ENCODE assay signal across 9 cellular contexts in the genomic region with DNA sequence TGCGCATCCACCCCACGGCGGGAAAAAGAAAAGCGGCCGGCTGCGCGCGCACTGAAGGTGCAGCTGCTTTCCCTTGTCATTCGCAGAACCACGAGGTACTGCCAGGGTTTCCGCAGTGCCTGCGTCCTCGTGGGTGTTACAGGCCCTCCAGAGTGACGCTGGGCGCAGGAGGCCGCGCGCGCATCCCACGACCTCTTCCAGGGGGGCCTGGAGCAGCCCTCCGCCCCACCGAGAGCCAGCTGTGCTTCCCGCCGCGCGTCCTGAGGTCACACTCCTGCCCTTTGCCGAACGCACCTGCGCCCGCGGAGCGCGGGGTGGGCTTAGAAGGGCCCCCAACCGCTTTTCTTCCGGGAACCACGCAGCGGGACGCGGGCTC. TPM values are rescaled to one million over a fixed set of nuclear protein-coding genes. Genes with fewer than 3 reads are reported as not detected.
DNase-seq lines count a peak whose midpoint lies in the region; ATAC-seq, FAIRE-seq and TF ChIP-seq lines count a peak whose summit lies in the region.
"Had no signal": no experiment of that assay in that cellular context is flagged by ENCODE, and none has a peak within 500 bp of the region (broad histone marks: within the 10 kb centered on the region; RNA-seq: fewer than 3 reads in every experiment).

No MANE protein-coding gene starts in this region.

- intact Hi-C loops in activated B cell treated with CpG ODN at 0.5 μM for 24 hours (cut with micrococcal nuclease) = loop anchor here (1.0 to 10.0 kb wide), 4 partner anchors 51 to 371 kb away; a partner anchor contains a TSS

- no peaks in the 10 kb centered on the region for H3K9me3 Mint-ChIP-seq in activated B cell treated with CpG ODN at 0.5 μM for 24 hours

- CTCF ChIA-PET in activated B cell treated with CpG ODN at 0.5 μM for 24 hours (lab: Charles Lee) = interaction anchor here (0.7 to 1.0 kb wide), 2 partner anchors 82 to 156 kb away, joined by 3 to 5 read pairs; a partner anchor contains a TSS

- peaks cover 36% of the 10 kb centered on the region for H3K4me1 Mint-ChIP-seq in activated B cell treated with CpG ODN at 0.5 μM for 24 hours

- no peak for FAIRE-seq in GM12892 (lab: Jason Lieb, UNC)
- FAIRE-seq in bronchial epithelial cell (lab: Jason Lieb, UNC) = no peak
- FAIRE-seq: colon had no signal

- ATAC-seq in HG02970 (IDR thresholded peaks at IDR 0.05; ENCODE audit: low FRiP score, unreplicated experiment) = peak; percentile 24
- ATAC-seq in activated B cell treated with CpG ODN at 0.5 μM for 24 hours (ENCODE audit: low read depth) = peak; percentile 36
- ATAC-seq in left lobe of liver = peak; percentile 29

- peaks cover 30% of the 10 kb centered on the region for H3K36me3 Mint-ChIP-seq in activated B cell treated with CpG ODN at 0.5 μM for 24 hours (ENCODE audit: low read depth)

- peaks cover 5% of the 10 kb centered on the region for H3K36me3 ChIP-seq in bronchial epithelial cell (ENCODE audit: control insufficient read depth, insufficient read depth, low read length)

- peak overlapping the region; percentile 80 for H3K4me3 Mint-ChIP-seq in activated B cell treated with CpG ODN at 0.5 μM for 24 hours

- H3K4me3 ChIP-seq in bronchial epithelial cell (ENCODE audit: low read depth, low read length) = peak overlapping the region; percentile 80

- TF ChIP-seq CTCF in activated B cell treated with CpG ODN at 0.5 μM for 24 hours (IDR thresholded peaks at IDR 0.05) = no peak
- no peak for TF ChIP-seq CTCF in bronchial epithelial cell (IDR thresholded peaks at IDR 0.05; ENCODE audit: insufficient read depth, low read length, severe bottlenecking)

- peak overlapping the region; percentile 61 for H3K27ac Mint-ChIP-seq in activated B cell treated with CpG ODN at 0.5 μM for 24 hours

- no peak for TF ChIP-seq POLR2A in GM12892 (IDR thresholded peaks at IDR 0.05; ENCODE audit: low read depth, low read length)

- no peaks in the 10 kb centered on the region for H3K27me3 ChIP-seq in bronchial epithelial cell (ENCODE audit: control insufficient read depth, insufficient read depth, low read length)

- POLR2A ChIA-PET in activated B cell treated with CpG ODN at 0.5 μM for 24 hours (lab: Charles Lee) = interaction anchor here (0.7 to 4.2 kb wide), 4 partner anchors 17 to 157 kb away, joined by 3 to 31 read pairs (median 15); a partner anchor contains a TSS

- H3K27me3 Mint-ChIP-seq in activated B cell treated with CpG ODN at 0.5 μM for 24 hours = no peaks in the 10 kb centered on the region

- DNase-seq in GM12892 (ENCODE audit: insufficient read length) = peak; percentile 53
- DNase-seq in activated B cell treated with CpG ODN at 0.5 μM for 24 hours = no peak
- no peak for DNase-seq in bronchial epithelial cell (ENCODE audit: low read depth)
- DNase-seq in left lobe of liver (ENCODE audit: low spot score) = peak; percentile 51
- DNase-seq in stimulated activated CD4-positive, alpha-beta T cell treated with anti-CD3 and anti-CD28 coated beads, Interleukin-4, amount 100 ng/mL, for 1 hour = peak; percentile 66
- no peak for DNase-seq in AML-193 (lab: John Stamatoyannopoulos, UW)
- DNase-seq in KG1 (lab: John Stamatoyannopoulos, UW) = no peak

RNA-seq across cellular contexts. Expression of a gene that starts 0.4 kb away (rescaled TPM):
- 81.6 TPM for polyA plus RNA-seq in GM12892 (2012; ENCODE audit: missing spikeins)
- total RNA-seq in activated B cell treated with CpG ODN at 0.5 μM for 24 hours (47.1 and 49.0 TPM in 2 replicates), bronchial epithelial cell (66.3 and 68.7 TPM in 2 replicates), left lobe of liver (28.6 TPM)

RNA-seq across cellular contexts. Expression of a gene that starts 50.5 kb away (rescaled TPM):
- polyA plus RNA-seq in GM12892 (2012; ENCODE audit: missing spikeins) = 56.4 TPM
- total RNA-seq in activated B cell treated with CpG ODN at 0.5 μM for 24 hours (44.0 and 44.6 TPM in 2 replicates), bronchial epithelial cell (42.4 and 50.8 TPM in 2 replicates), left lobe of liver (12.0 TPM)

RNA-seq across cellular contexts. Expression of a gene that starts 50.6 kb away (rescaled TPM):
- polyA plus RNA-seq in GM12892 (2012; ENCODE audit: missing spikeins) = 103 TPM
- total RNA-seq in activated B cell treated with CpG ODN at 0.5 μM for 24 hours = 39.6 and 40.5 TPM in 2 replicates
- 18.7 and 37.6 TPM in 2 replicates for total RNA-seq in bronchial epithelial cell
- 28.6 TPM for total RNA-seq in left lobe of liver

Comparison
In these comparisons a context has a peak if more than half of its experiments do, and no peak if none do; other contexts are left out.
1. DNase-seq: peak in GM12892 (single experiment), left lobe of liver (single experiment) and stimulated activated CD4-positive, alpha-beta T cell treated with anti-CD3 and anti-CD28 coated beads, Interleukin-4, amount 100 ng/mL, for 1 hour (single experiment); none in activated B cell treated with CpG ODN at 0.5 μM for 24 hours (single experiment), bronchial epithelial cell (single experiment), AML-193 (0 of 2) and KG1 (single experiment).
2. Peak in every context shown above with its lines, with median percentiles within 50 percentile points of each other: ATAC-seq.